9 cellular contexts compared by ENCODE assay signal in genomic region chr22:23305922-23306374, GRCh38.
A peak's percentile ranks its signal among the peaks of the same experiment; 100 is the strongest.
DNase-seq lines count a peak whose midpoint lies in the region; ATAC-seq lines count a peak whose summit lies in the region.
"Had no signal": no experiment of that assay in that cellular context is flagged by ENCODE, and none has a peak within 500 bp of the region (broad histone marks: within the 10 kb centered on the region; RNA-seq: fewer than 3 reads in every experiment).

No MANE protein-coding gene starts in this region.

- ATAC-seq in HG02870 (IDR thresholded peaks at IDR 0.05; ENCODE audit: unreplicated experiment), result no peak
- no peak for ATAC-seq in GM21367 (IDR thresholded peaks at IDR 0.05; ENCODE audit: unreplicated experiment)

- H3K4me3 ChIP-seq in rectal smooth muscle tissue (ENCODE audit: low read length) (no peak overlapping the region), MG63 (no peak overlapping the region)
- H3K4me3 ChIP-seq: pancreas had no signal

- no peak overlapping the region for H3K9ac ChIP-seq in rectal smooth muscle tissue (ENCODE audit: low read length)

- H3K27me3 ChIP-seq in rectal smooth muscle tissue (ENCODE audit: control insufficient read depth, insufficient read depth, low read length), result no peaks in the 10 kb centered on the region
- H3K27me3 ChIP-seq in MG63, result no peaks in the 10 kb centered on the region
- H3K27me3 ChIP-seq: pancreas had no signal

- peak; percentile 65 for DNase-seq in EL
- DNase-seq in head of caudate nucleus, result peak; percentile 55 to 92 (median 80)
- no peak for DNase-seq in MG63
- no peak for DNase-seq in COLO829 (ENCODE audit: low spot score)

- 57 to 73% (median 60%) methylated on average over 11 of the region's 11 CpGs for WGBS in adipose tissue, 3 donors

- H3K27ac ChIP-seq in adipose tissue (ENCODE audit: low read depth, low read length), result peak overlapping the region; percentile 60
- H3K27ac ChIP-seq in rectal smooth muscle tissue (ENCODE audit: low read depth, low read length), result peak overlapping the region; percentile 68

- H3K9me3 ChIP-seq in MG63, result no peaks in the 10 kb centered on the region
- H3K9me3 ChIP-seq: pancreas had no signal

- H3K36me3 ChIP-seq in rectal smooth muscle tissue (ENCODE audit: control insufficient read depth, insufficient read depth, low read length) (no peaks in the 10 kb centered on the region), MG63 (no peaks in the 10 kb centered on the region)
- H3K36me3 ChIP-seq: pancreas had no signal

- intact Hi-C loops in head of caudate nucleus (cut with DNase I), result no loop called here

- H3K4me1 ChIP-seq in rectal smooth muscle tissue (ENCODE audit: control insufficient read depth, insufficient read depth, low read length), result peaks cover 4% of the 10 kb centered on the region
- H3K4me1 ChIP-seq: pancreas had no signal

Comparison
In these comparisons a context has a peak if more than half of its experiments do, and no peak if none do; other contexts are left out.
1. DNase-seq: peak in EL (single experiment) and head of caudate nucleus (42 of 42); none in MG63 (single experiment) and COLO829 (single experiment).